ENCODE assay signal across 13 cellular contexts in genomic region chr2:61910603-61911002, GRCh38. TPM values are rescaled to one million over a fixed set of nuclear protein-coding genes. Genes with fewer than 3 reads are reported as not detected.
DNase-seq lines count a peak whose midpoint lies in the region; ATAC-seq and TF ChIP-seq lines count a peak whose summit lies in the region.
"Had no signal": no experiment of that assay in that cellular context is flagged by ENCODE, and none has a peak within 500 bp of the region (broad histone marks: within the 10 kb centered on the region; RNA-seq: fewer than 3 reads in every experiment).

No MANE protein-coding gene starts in this region.

- TF ChIP-seq CTCF in cardiac fibroblast (IDR thresholded peaks at IDR 0.05; ENCODE audit: low read depth, low read length), result peak; percentile 18
- peak; percentile 52 for TF ChIP-seq CTCF in neural progenitor cell (IDR thresholded peaks at IDR 0.05)
- TF ChIP-seq CTCF in sigmoid colon (IDR thresholded peaks at IDR 0.05), result no peak

- H3K9ac ChIP-seq in neural progenitor cell, result no peak overlapping the region

- no peak for ATAC-seq in HG03432 (IDR thresholded peaks at IDR 0.05; ENCODE audit: unreplicated experiment)

- no peaks in the 10 kb centered on the region for H4K20me1 ChIP-seq in neural progenitor cell (ENCODE audit: low read depth)

- H3K4me3 Mint-ChIP-seq in neural progenitor cell, result no peak overlapping the region
- H3K4me3 Mint-ChIP-seq: activated naive CD4-positive, alpha-beta T cell treated with anti-CD3 and anti-CD28 coated beads, Interleukin-2, amount 10 ng/mL, durations not matched to agents 7 days and 5 days had no signal

- no peaks in the 10 kb centered on the region for H3K9me3 ChIP-seq in neural progenitor cell (ENCODE audit: low read depth)
- no peaks in the 10 kb centered on the region for H3K9me3 ChIP-seq in sigmoid colon

- no peak overlapping the region for H3K4me2 ChIP-seq in neural progenitor cell

- no peaks in the 10 kb centered on the region for H3K36me3 Mint-ChIP-seq in neural progenitor cell
- H3K36me3 Mint-ChIP-seq: activated naive CD4-positive, alpha-beta T cell treated with anti-CD3 and anti-CD28 coated beads, Interleukin-2, amount 10 ng/mL, durations not matched to agents 7 days and 5 days had no signal

- TF ChIP-seq EP300 in sigmoid colon (IDR thresholded peaks at IDR 0.05), result no peak

- H3K4me3 ChIP-seq in cardiac fibroblast (replicated peaks in 1 of 2; ENCODE audit: low read depth in 2 of 2, low read length in 2 of 2) (no peak overlapping the region), neural progenitor cell (no peak overlapping the region), sigmoid colon (no peak overlapping the region)

- no peak overlapping the region for H2AFZ ChIP-seq in neural progenitor cell (replicated peaks)

- intact Hi-C loops in posterior cingulate gyrus (cut with DNase I), result no loop called here
- intact Hi-C loops in sigmoid colon (cut with DNase I), result no loop called here

- H3K27ac ChIP-seq in neural progenitor cell (no peak overlapping the region), sigmoid colon (no peak overlapping the region)
- H3K27ac ChIP-seq: HL-60 had no signal

- H3K36me3 ChIP-seq in neural progenitor cell, result no peaks in the 10 kb centered on the region
- no peaks in the 10 kb centered on the region for H3K36me3 ChIP-seq in sigmoid colon

- TF ChIP-seq POLR2A in sigmoid colon (IDR thresholded peaks at IDR 0.05), result no peak

- peak; percentile 37 for DNase-seq in DMS 273 (lab: John Stamatoyannopoulos, UW; ENCODE audit: unreplicated experiment)
- DNase-seq in DMS 273 treated with DMSO at 0.1 percent for 48 hours (lab: John Stamatoyannopoulos, UW), result no peak
- DNase-seq in Kasumi-1 (lab: John Stamatoyannopoulos, UW), result peak; percentile 18 to 28
- DNase-seq in cardiac fibroblast (ENCODE audit: low read depth in 2 of 2), result peak; percentile 16 to 19
- DNase-seq in neural progenitor cell (ENCODE audit: low spot score), result peak; percentile 31
- no peak for DNase-seq in posterior cingulate gyrus
- no peak for DNase-seq in sigmoid colon
- DNase-seq: 8988T; activated CD4-positive, alpha-beta T cell treated with anti-CD3 and anti-CD28 coated beads for 48 hours; activated naive CD4-positive, alpha-beta T cell treated with anti-CD3 and anti-CD28 coated beads, Interleukin-2, amount 10 ng/mL, durations not matched to agents 7 days and 5 days; NCI-H1694 treated with DMSO at 0.1 percent for 48 hours had no signal

- H3K27me3 Mint-ChIP-seq in neural progenitor cell (ENCODE audit: insufficient read depth, low read depth), result peaks cover 4% of the 10 kb centered on the region
- H3K27me3 Mint-ChIP-seq: activated naive CD4-positive, alpha-beta T cell treated with anti-CD3 and anti-CD28 coated beads, Interleukin-2, amount 10 ng/mL, durations not matched to agents 7 days and 5 days had no signal

- no peak overlapping the region for H3K27ac Mint-ChIP-seq in neural progenitor cell
- H3K27ac Mint-ChIP-seq: activated naive CD4-positive, alpha-beta T cell treated with anti-CD3 and anti-CD28 coated beads, Interleukin-2, amount 10 ng/mL, durations not matched to agents 7 days and 5 days had no signal

- no peaks in the 10 kb centered on the region for H3K9me3 Mint-ChIP-seq in neural progenitor cell
- H3K9me3 Mint-ChIP-seq: activated naive CD4-positive, alpha-beta T cell treated with anti-CD3 and anti-CD28 coated beads, Interleukin-2, amount 10 ng/mL, durations not matched to agents 7 days and 5 days had no signal

- H3K4me1 Mint-ChIP-seq in neural progenitor cell, result peaks cover 6% of the 10 kb centered on the region

- no peaks in the 10 kb centered on the region for H3F3A ChIP-seq in neural progenitor cell (ENCODE audit: low read depth)

- H3K4me1 ChIP-seq in neural progenitor cell (no peaks in the 10 kb centered on the region), sigmoid colon (peaks cover 0 to 19% (median 13%) of the 10 kb centered on the region in 4 donors)

- peaks cover 28% of the 10 kb centered on the region for H3K79me2 ChIP-seq in neural progenitor cell (ENCODE audit: low read depth)

- H3K27me3 ChIP-seq in neural progenitor cell, result no peaks in the 10 kb centered on the region
- no peaks in the 10 kb centered on the region for H3K27me3 ChIP-seq in sigmoid colon

- WGBS in sigmoid colon, 2 donors, result 52 to 82% methylated on average over 9 of the region's 9 CpGs

RNA-seq across cellular contexts. Expression of gene COMMD1, which starts 5.1 kb away (rescaled TPM):
- total RNA-seq in neural progenitor cell (ENCODE audit: low replicate concordance) (26.7 and 36.9 TPM in 2 replicates), sigmoid colon (10 to 100 TPM; 44.0 to 59.2 (median 55.1) TPM)
- 10 to 100 TPM; 27.2 to 50.6 (median 36.6) TPM for polyA plus RNA-seq in sigmoid colon

RNA-seq across cellular contexts. Expression of gene CCT4, which starts 22.1 kb away (rescaled TPM):
- total RNA-seq in neural progenitor cell (ENCODE audit: low replicate concordance) (314 and 381 TPM in 2 replicates), sigmoid colon (100 to 1,000 TPM in 1 of 4 donors, 10 to 100 TPM in 3; 75.8 to 111 (median 97.9) TPM)
- polyA plus RNA-seq in sigmoid colon, result 10 to 100 TPM; 51.3 to 94.7 (median 57.1) TPM

RNA-seq across cellular contexts. Expression of gene FAM161A, which starts 56.7 kb away (rescaled TPM):
- total RNA-seq in neural progenitor cell (ENCODE audit: low replicate concordance), result 19.6 and 23.3 TPM in 2 replicates
- total RNA-seq in sigmoid colon, result 1 to 10 TPM; 1.5 to 4.1 (median 3.4) TPM
- 1 to 10 TPM in 2 of 3 donors, under 1 TPM in 1; 0.46 to 1.8 (median 1.1) TPM for polyA plus RNA-seq in sigmoid colon

Comparison
In these comparisons a context has a peak if more than half of its experiments do, and no peak if none do; other contexts are left out.
1. DNase-seq: peak in DMS 273 (single experiment), Kasumi-1 (2 of 2), cardiac fibroblast (2 of 2) and neural progenitor cell (single experiment); none in DMS 273 treated with DMSO at 0.1 percent for 48 hours (single experiment), posterior cingulate gyrus (0 of 10) and sigmoid colon (single experiment).
2. CTCF ChIP-seq: peak in cardiac fibroblast (single experiment) and neural progenitor cell (single experiment); none in sigmoid colon (0 of 4).